In the genomic region with DNA sequence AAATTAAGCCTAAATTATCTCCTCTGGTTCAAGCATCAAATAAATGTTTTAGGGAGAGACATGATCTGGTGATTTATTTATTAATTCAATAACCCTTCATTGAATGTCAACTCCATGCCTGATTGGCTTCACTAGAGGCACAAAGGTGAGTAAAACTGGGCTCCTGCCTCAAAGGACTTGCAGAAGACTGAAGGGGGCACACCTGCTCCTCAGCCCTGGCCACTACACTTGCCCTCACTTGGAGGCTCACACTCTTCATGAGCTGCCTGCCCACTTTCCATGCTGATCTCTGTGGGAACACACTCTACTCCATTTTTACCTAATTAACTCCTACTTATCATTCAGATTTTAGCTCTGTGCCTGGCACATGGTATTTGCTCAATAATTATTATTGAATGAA, we compare ENCODE assay signal across 17 cellular contexts.
A peak's percentile ranks its signal among the peaks of the same experiment; 100 is the strongest.
DNase-seq lines count a peak whose midpoint lies in the region; ATAC-seq and TF ChIP-seq lines count a peak whose summit lies in the region.
"Had no signal": no experiment of that assay in that cellular context is flagged by ENCODE, and none has a peak within 500 bp of the region (broad histone marks: within the 10 kb centered on the region; RNA-seq: fewer than 3 reads in every experiment).

No MANE protein-coding gene starts in this region.

- RAD21 ChIA-PET in HCT116 (lab: Charles Lee; ENCODE audit: low non-redundant PET in 1 of 2, low total read pairs in 2 of 2, uncharacterized antibody in 2 of 2, unreplicated experiment in 2 of 2) = no interaction called here

- H3K9ac ChIP-seq in HCT116 (ENCODE audit: low read length) = no peak overlapping the region

- CTCF ChIA-PET in HCT116 (lab: Charles Lee) = no interaction called here

- H3K4me2 ChIP-seq in HCT116 (ENCODE audit: low read length) = no peak overlapping the region
- H3K4me2 ChIP-seq: PC-9 had no signal

- no peaks in the 10 kb centered on the region for H3K27me3 ChIP-seq in HCT116 (ENCODE audit: insufficient read depth, low read length)
- H3K27me3 ChIP-seq: SJCRH30 had no signal

- H2AFZ ChIP-seq in HCT116 (ENCODE audit: low read depth, low read length, poor library complexity, severe bottlenecking) = no peak overlapping the region
- H2AFZ ChIP-seq: PC-9 had no signal

- H4K20me1 ChIP-seq in HCT116 (ENCODE audit: insufficient read depth) = no peaks in the 10 kb centered on the region

- no peak overlapping the region for H3K4me3 ChIP-seq in HCT116 (replicated peaks in 1 of 2; ENCODE audit: low read depth in 1 of 2, low read length in 2 of 2)
- H3K4me3 ChIP-seq: PC-9, SJCRH30 had no signal

- no peaks in the 10 kb centered on the region for H3K79me2 ChIP-seq in HCT116 (ENCODE audit: insufficient read depth, low read length)

- 0 out of 2 replicates have a peak, but pooled peaks have one; percentile 7 for TF ChIP-seq RAD21 in HCT116 (IDR thresholded peaks at IDR 0.05; ENCODE audit: low read depth)

- TF ChIP-seq POLR2A in HCT116 (IDR thresholded peaks at IDR 0.05; ENCODE audit: borderline replicate concordance, extremely low read depth, insufficient read depth, insufficient read length) = no peak
- no peak for TF ChIP-seq POLR2A in GM18505 (IDR thresholded peaks at IDR 0.05; ENCODE audit: borderline replicate concordance, extremely low read depth, insufficient read depth, insufficient read length)

- no TSS peak for BruUV-seq in HCT116 (replicated peaks; lab: Mats Ljungman, UMichigan)

- intact Hi-C loops in HCT116 (cut with micrococcal nuclease) = no loop called here

- no peak overlapping the region for H3K27ac ChIP-seq in HCT116 (ENCODE audit: low read depth, low read length)
- H3K27ac ChIP-seq in VCaP = peak overlapping the region; percentile 85; the same call in 1 of the 2 replicates
- H3K27ac ChIP-seq: PC-9, SJCRH30 had no signal

- ATAC-seq in HCT116 (no peak), HG03439 (IDR thresholded peaks at IDR 0.05; ENCODE audit: unreplicated experiment) (no peak), GM18520 (IDR thresholded peaks at IDR 0.05; ENCODE audit: unreplicated experiment) (no peak), GM18505 (IDR thresholded peaks at IDR 0.05; ENCODE audit: unreplicated experiment) (no peak)

- H3K9me3 ChIP-seq in HCT116 (ENCODE audit: control insufficient read depth in 1 of 2, insufficient read depth in 1 of 2, low read depth in 1 of 2, low read length in 2 of 2) = no peaks in the 10 kb centered on the region
- H3K9me3 ChIP-seq: Caco-2, SJCRH30 had no signal

- POLR2A ChIA-PET in HCT116 (lab: Charles Lee) = no interaction called here

- DNase-seq in NCI-H510A treated with DMSO at 0.1 percent for 48 hours (lab: John Stamatoyannopoulos, UW) (peak; percentile 14), NCI-H510A (lab: John Stamatoyannopoulos, UW) (no peak), HCT116 (ENCODE audit: low read depth, low spot score) (no peak)
- DNase-seq: AML-193, Caco-2, DMS53, Kasumi-1, NCI-H1436, NCI-H2081 treated with DMSO at 0.1 percent for 48 hours, NCI-H226, NCI-H526 treated with DMSO at 0.1 percent for 48 hours, PC-9, SJCRH30 had no signal

- no peaks in the 10 kb centered on the region for H3K36me3 ChIP-seq in HCT116 (ENCODE audit: control insufficient read depth in 1 of 2, insufficient read depth in 2 of 2, low read length in 2 of 2)
- H3K36me3 ChIP-seq: SJCRH30 had no signal

- H3K9me2 ChIP-seq in HCT116 (ENCODE audit: insufficient read depth) = no peaks in the 10 kb centered on the region

- no peak for TF ChIP-seq CTCF in HCT116 (IDR thresholded peaks at IDR 0.05 in 2 of 3, conservative IDR thresholded peaks at IDR 0.05 in 1 of 3; ENCODE audit: borderline replicate concordance in 1 of 3, insufficient read depth in 1 of 3, low read depth in 2 of 3, low read length in 2 of 3)
- no peak for TF ChIP-seq CTCF in VCaP (conservative IDR thresholded peaks at IDR 0.05)

- no peaks in the 10 kb centered on the region for H3K4me1 ChIP-seq in HCT116 (ENCODE audit: control insufficient read depth in 1 of 2, insufficient read depth in 2 of 2, low read length in 2 of 2)
- H3K4me1 ChIP-seq: Caco-2, SJCRH30 had no signal

TF ChIP-seq in HCT116, 20 proteins besides CTCF, POLR2A, EP300 and RAD21:
- no peak for TF ChIP-seq POLR2AphosphoS5 (IDR thresholded peaks at IDR 0.05; ENCODE audit: low read depth, low read length)
- no peak for TF ChIP-seq CBX3 (IDR thresholded peaks at IDR 0.05; ENCODE audit: low read depth)
- TF ChIP-seq, protein P1, sequence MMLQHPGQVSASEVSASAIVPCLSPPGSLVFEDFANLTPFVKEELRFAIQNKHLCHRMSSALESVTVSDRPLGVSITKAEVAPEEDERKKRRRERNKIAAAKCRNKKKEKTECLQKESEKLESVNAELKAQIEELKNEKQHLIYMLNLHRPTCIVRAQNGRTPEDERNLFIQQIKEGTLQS (IDR thresholded peaks at IDR 0.05) = no peak
- TF ChIP-seq SIN3A (IDR thresholded peaks at IDR 0.05; ENCODE audit: low read depth) = no peak
